8 cellular contexts compared by ENCODE assay signal in the genomic region with DNA sequence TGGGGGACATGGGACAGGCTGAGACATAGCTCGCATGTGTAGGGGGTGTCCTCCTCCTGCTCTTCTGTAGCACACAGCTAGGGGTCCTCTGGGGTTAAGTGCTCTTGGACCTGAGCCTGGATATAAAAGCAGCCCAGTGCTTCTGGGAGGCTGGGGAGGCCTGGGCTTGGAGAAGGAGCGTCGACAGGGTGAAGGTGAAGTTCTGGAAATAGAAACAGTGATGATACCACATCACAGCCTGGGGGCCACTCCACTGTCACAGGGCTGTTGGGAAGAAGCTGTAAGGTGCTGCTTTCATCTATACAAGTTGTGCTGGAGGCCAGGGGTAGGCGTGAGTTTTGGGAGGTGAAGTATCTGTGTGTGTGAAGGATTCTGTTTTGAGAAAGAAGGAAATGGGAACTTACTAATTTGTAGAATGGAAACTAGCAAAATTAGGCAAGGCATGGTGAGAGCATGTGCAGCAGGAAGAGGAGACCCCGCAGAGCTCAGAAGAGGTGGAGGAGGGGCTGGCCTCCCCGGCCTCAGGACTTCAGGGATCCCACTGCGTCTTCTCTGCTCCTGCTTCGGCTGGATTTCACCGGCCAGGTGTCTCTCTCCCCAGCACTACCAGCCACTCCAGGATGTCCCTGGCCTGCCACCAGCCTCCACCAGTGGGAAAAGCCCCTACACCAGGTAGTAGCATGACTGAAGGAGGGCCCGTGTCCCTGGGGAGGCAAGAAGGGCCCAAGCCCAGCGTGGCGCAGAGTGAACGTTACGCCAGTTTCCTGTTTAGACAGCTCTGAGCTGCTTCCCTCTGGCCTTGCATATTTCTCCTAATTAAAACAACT.
A peak's percentile ranks its signal among the peaks of the same experiment; 100 is the strongest.
DNase-seq lines count a peak whose midpoint lies in the region; ATAC-seq lines count a peak whose summit lies in the region.

No MANE protein-coding gene starts in this region.

- peak; percentile 62 to 66 for DNase-seq in AML-193 (lab: John Stamatoyannopoulos, UW)
- no peak for DNase-seq in SK-N-MC (ENCODE audit: low read depth, low spot score)
- no peak for DNase-seq in effector CD8-positive, alpha-beta T cell (lab: John Stamatoyannopoulos, UW)
- no peak for DNase-seq in GOT3 (lab: John Stamatoyannopoulos, UW)
- no peak for DNase-seq in DMS79 (lab: John Stamatoyannopoulos, UW)

- H3K4me1 ChIP-seq in mucosa of rectum (ENCODE audit: control insufficient read depth in 2 of 2, insufficient read depth in 2 of 2, low read length in 2 of 2), result peaks cover 2 to 15% of the 10 kb centered on the region in 2 donors

- no peaks in the 10 kb centered on the region for H3K36me3 ChIP-seq in SK-N-MC (ENCODE audit: insufficient read depth, low read length)
- no peaks in the 10 kb centered on the region for H3K36me3 ChIP-seq in mucosa of rectum (ENCODE audit: control insufficient read depth in 2 of 2, insufficient read depth in 2 of 2, low read length in 2 of 2)

- H3K9ac ChIP-seq in SK-N-MC (ENCODE audit: insufficient read length) (no peak overlapping the region), mucosa of rectum (ENCODE audit: low read depth in 1 of 2, low read length in 2 of 2) (no peak overlapping the region)

- ATAC-seq in GM18870 (IDR thresholded peaks at IDR 0.05; ENCODE audit: unreplicated experiment) (peak; percentile 43), HG03025 (IDR thresholded peaks at IDR 0.05; ENCODE audit: low FRiP score, unreplicated experiment) (peak; percentile 62)

- no peaks in the 10 kb centered on the region for H3K27me3 ChIP-seq in mucosa of rectum (ENCODE audit: control insufficient read depth in 2 of 2, insufficient read depth in 2 of 2, low read length in 2 of 2)

- H3K4me3 ChIP-seq in SK-N-MC, result peak overlapping the region; percentile 52
- H3K4me3 ChIP-seq in mucosa of rectum (ENCODE audit: low read length in 2 of 2), result peak overlapping the region; percentile 7 to 8

- no peaks in the 10 kb centered on the region for H3K9me3 ChIP-seq in SK-N-MC (ENCODE audit: low read depth, low read length)
- H3K9me3 ChIP-seq in mucosa of rectum (ENCODE audit: control insufficient read depth in 2 of 2, low read length in 2 of 2), result no peaks in the 10 kb centered on the region

- H3K27ac ChIP-seq in SK-N-MC (peak overlapping the region; percentile 81), mucosa of rectum (ENCODE audit: low read depth in 2 of 2, low read length in 2 of 2) (peak overlapping the region; percentile 53 to 77)

Comparison
In these comparisons a context has a peak if more than half of its experiments do, and no peak if none do; other contexts are left out.
1. DNase-seq: peak in AML-193 (2 of 2); none in SK-N-MC (single experiment), effector CD8-positive, alpha-beta T cell (single experiment), GOT3 (single experiment) and DMS79 (single experiment).